ENCODE assay signal across 22 cellular contexts in the genomic region with DNA sequence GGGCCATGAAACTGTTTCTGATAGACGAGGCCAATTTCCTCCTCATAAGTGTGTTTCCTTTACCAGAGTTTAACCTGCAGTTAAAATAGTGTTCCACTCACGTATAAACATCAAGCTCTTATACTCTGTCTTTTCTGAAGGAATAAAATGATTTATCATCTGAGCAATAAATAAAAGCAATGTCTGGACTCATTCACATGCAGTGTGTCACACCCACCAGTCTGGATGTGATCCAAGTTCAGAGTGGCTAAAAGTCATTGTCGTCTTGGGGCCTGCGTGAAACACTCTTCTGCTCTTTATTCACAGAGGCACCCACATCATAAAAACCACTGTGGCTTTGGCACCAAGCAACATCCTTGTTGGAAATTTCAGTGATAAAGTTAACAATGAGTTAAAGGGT. TPM values are rescaled to one million over a fixed set of nuclear protein-coding genes. Genes with fewer than 3 reads are reported as not detected.
DNase-seq lines count a peak whose midpoint lies in the region; ATAC-seq and TF ChIP-seq lines count a peak whose summit lies in the region.
"Had no signal": no experiment of that assay in that cellular context is flagged by ENCODE, and none has a peak within 500 bp of the region (broad histone marks: within the 10 kb centered on the region; RNA-seq: fewer than 3 reads in every experiment).

No MANE protein-coding gene starts in this region.

- no peak overlapping the region for H3K4me3 Mint-ChIP-seq in activated T-cell treated with anti-CD3 and anti-CD28 coated beads, Interleukin-2, amount 50 U/mL, for 72 hours
- H3K4me3 Mint-ChIP-seq: HFFc6 had no signal

- TF ChIP-seq CTCF in esophagus muscularis mucosa (IDR thresholded peaks at IDR 0.05) (no peak), transverse colon (IDR thresholded peaks at IDR 0.05) (no peak)

- ATAC-seq in activated T-cell treated with anti-CD3 and anti-CD28 coated beads, Interleukin-2, amount 50 U/mL, for 72 hours (replicated peaks in 1 of 2) = peak; percentile 39 to 54
- no peak for ATAC-seq in GM19397 (IDR thresholded peaks at IDR 0.05; ENCODE audit: unreplicated experiment)
- ATAC-seq: HepG2 had no signal

- peak in 1 of 2 donors; percentile 24 for DNase-seq in activated T-cell treated with anti-CD3 and anti-CD28 coated beads, Interleukin-2, amount 50 U/mL, for 72 hours
- DNase-seq in activated T-cell treated with anti-CD3 and anti-CD28 coated beads, Interleukin-2, amount 50 U/mL, for 48 hours = no peak
- DNase-seq in NCI-H345 (lab: John Stamatoyannopoulos, UW) = peak; percentile 83
- DNase-seq in esophagus muscularis mucosa (ENCODE audit: extremely low spot score) = peak; percentile 68
- peak; percentile 26 for DNase-seq in transverse colon
- DNase-seq in glomerular visceral epithelial cell (ENCODE audit: extremely low spot score) = no peak
- no peak for DNase-seq in G401 (ENCODE audit: low spot score)
- DNase-seq: C1 segment of cervical spinal cord; DMS 273 treated with DMSO at 0.1 percent for 48 hours; EL; HFFc6; MM.1S; NCI-H1417 treated with DMSO at 0.1 percent for 48 hours; NCI-H1930; NCI-H526; NK-92 treated with Interleukin-12 subunit alpha and Interleukin-12 subunit beta, amount 100 ng/mL, for 24 hours; SIG-M5 had no signal

- intact Hi-C loops in esophagus muscularis mucosa (cut with DNase I) (no loop called here), transverse colon (cut with DNase I; ENCODE audit: low total_unique reads) (no loop called here)

- H3K27me3 ChIP-seq in esophagus muscularis mucosa (no peaks in the 10 kb centered on the region), transverse colon (no peaks in the 10 kb centered on the region)

- TF ChIP-seq EP300 in esophagus muscularis mucosa (IDR thresholded peaks at IDR 0.05) (no peak), transverse colon (IDR thresholded peaks at IDR 0.05; ENCODE audit: low read depth) (no peak)

- peaks cover 3 to 7% of the 10 kb centered on the region in 2 donors for H3K36me3 Mint-ChIP-seq in activated T-cell treated with anti-CD3 and anti-CD28 coated beads, Interleukin-2, amount 50 U/mL, for 72 hours (ENCODE audit: insufficient read depth in 2 of 2)

- H3K4me1 ChIP-seq in esophagus muscularis mucosa (no peaks in the 10 kb centered on the region), transverse colon (peaks cover 0 to 14% (median 7%) of the 10 kb centered on the region in 4 donors)

- H3K27ac ChIP-seq in esophagus muscularis mucosa (replicated peaks in 1 of 4) (no peak overlapping the region), transverse colon (no peak overlapping the region)

- in situ Hi-C loops in transverse colon (cut with MboI; ENCODE audit: low pct_ligation_motif_present in 1 of 4, low pct_unique_long_range_greater_than_20kb in 1 of 4, low sequenced_read_pairs in 3 of 4) = no loop called here
- in situ Hi-C loops in G401 (cut with HindIII; ENCODE audit: low sequenced_read_pairs) = no loop called here

- no peaks in the 10 kb centered on the region for H3K36me3 ChIP-seq in esophagus muscularis mucosa
- no peaks in the 10 kb centered on the region for H3K36me3 ChIP-seq in transverse colon

- WGBS in esophagus muscularis mucosa = 54% methylated on average over 4 of the region's 4 CpGs
- whole genome bisulfite sequencing in transverse colon (ENCODE audit: low coverage in 1 of 2), 2 donors = 33% methylated on average over 4 of the region's 4 CpGs; no CpG with 5 or more reads in 1 of the 2 donors

- H3K9me3 ChIP-seq in esophagus muscularis mucosa (peaks cover 0 to 10% (median 2%) of the 10 kb centered on the region in 4 donors), transverse colon (no peaks in the 10 kb centered on the region)

- H3K27ac Mint-ChIP-seq in activated T-cell treated with anti-CD3 and anti-CD28 coated beads, Interleukin-2, amount 50 U/mL, for 72 hours = no peak overlapping the region
- H3K27ac Mint-ChIP-seq: HFFc6 had no signal

- no peaks in the 10 kb centered on the region for H3K9me3 Mint-ChIP-seq in activated T-cell treated with anti-CD3 and anti-CD28 coated beads, Interleukin-2, amount 50 U/mL, for 72 hours
- H3K9me3 Mint-ChIP-seq: HFFc6 had no signal

- H3K4me1 Mint-ChIP-seq in activated T-cell treated with anti-CD3 and anti-CD28 coated beads, Interleukin-2, amount 50 U/mL, for 72 hours (ENCODE audit: low read depth) = peaks cover 19% of the 10 kb centered on the region

- TF ChIP-seq POLR2A in esophagus muscularis mucosa (IDR thresholded peaks at IDR 0.05; ENCODE audit: low read depth) (no peak), transverse colon (IDR thresholded peaks at IDR 0.05) (no peak)

- H3K4me3 ChIP-seq in esophagus muscularis mucosa = no peak overlapping the region
- no peak overlapping the region for H3K4me3 ChIP-seq in transverse colon

- H3K27me3 Mint-ChIP-seq in activated T-cell treated with anti-CD3 and anti-CD28 coated beads, Interleukin-2, amount 50 U/mL, for 72 hours (ENCODE audit: low read depth) = peaks cover 14% of the 10 kb centered on the region

RNA-seq across cellular contexts. Expression of a gene that starts 19.5 kb away (rescaled TPM):
- total RNA-seq in activated T-cell treated with anti-CD3 and anti-CD28 coated beads, Interleukin-2, amount 50 U/mL, for 72 hours = under 1 TPM in 1 of 2 donors, not detected in 1; 0.14 TPM
- total RNA-seq in esophagus muscularis mucosa (not detected), transverse colon (not detected)
- total RNA-seq in G401 (2014; rRNA removed; shearing (Covaris generic)) = not detected in 2 replicates
- total RNA-seq: HepG2, RPMI7951 had no signal

RNA-seq across cellular contexts. Expression of a gene that starts 30.5 kb away (rescaled TPM):
- 1 to 10 TPM; 7.6 to 9.5 TPM for total RNA-seq in activated T-cell treated with anti-CD3 and anti-CD28 coated beads, Interleukin-2, amount 50 U/mL, for 72 hours
- total RNA-seq in esophagus muscularis mucosa (10 to 100 TPM in 1 of 4 donors, under 1 TPM in 3; 0.42 to 11.3 (median 0.58) TPM), transverse colon (10 to 100 TPM in 1 of 4 donors, 1 to 10 TPM in 2, not detected in 1; 3.3 to 12.1 (median 9.0) TPM)
- not detected in 2 replicates for total RNA-seq in G401 (2014; rRNA removed; shearing (Covaris generic))
- total RNA-seq: A673, HepG2, HFFc6, OCI-LY7, RPMI7951 had no signal

Comparison
In these comparisons a context has a peak if more than half of its experiments do, and no peak if none do; other contexts are left out.
1. DNase-seq: peak in NCI-H345 (single experiment), esophagus muscularis mucosa (single experiment) and transverse colon (single experiment); none in activated T-cell treated with anti-CD3 and anti-CD28 coated beads, Interleukin-2, amount 50 U/mL, for 48 hours (0 of 2), glomerular visceral epithelial cell (single experiment) and G401 (single experiment).